Comparison of ENCODE assay signal across 39 cellular contexts in genomic region chr7:16638282-16639265, GRCh38. TPM values are rescaled to one million over a fixed set of nuclear protein-coding genes. Genes with fewer than 3 reads are reported as not detected.
DNase-seq lines count a peak whose midpoint lies in the region; ATAC-seq and TF ChIP-seq lines count a peak whose summit lies in the region.
"Had no signal": no experiment of that assay in that cellular context is flagged by ENCODE, and none has a peak within 500 bp of the region (broad histone marks: within the 10 kb centered on the region; RNA-seq: fewer than 3 reads in every experiment).

No MANE protein-coding gene starts in this region.

- WGBS in heart right ventricle, 2 donors, result 40 to 47% methylated on average over 7 of the region's 7 CpGs
- 18 to 59% methylated on average over 5 to 7 of the region's 7 CpGs for WGBS in gastroesophageal sphincter (ENCODE audit: low coverage in 1 of 2), 2 donors

- POLR2A ChIA-PET in WTC11 (lab: Charles Lee), result no interaction called here

- in situ Hi-C loops in gastrocnemius medialis (cut with MboI; ENCODE audit: low sequenced_read_pairs in 4 of 4), result no loop called here

- no peak for DNase-seq in heart right ventricle
- DNase-seq in Right ventricle myocardium inferior (ENCODE audit: missing footprints), result no peak
- no peak for DNase-seq in WTC11 (ENCODE audit: low spot score)
- no peak for DNase-seq in gastrocnemius medialis
- DNase-seq in epidermal melanocyte (ENCODE audit: insufficient read length, low spot score), result no peak
- DNase-seq in NCI-H2196 treated with DMSO at 0.1 percent for 48 hours (lab: John Stamatoyannopoulos, UW; ENCODE audit: unreplicated experiment), result no peak
- no peak for DNase-seq in left colon
- DNase-seq: activated CD4-positive, alpha-beta T cell treated with anti-CD3 and anti-CD28 coated beads, Interleukin-2, amount 50 U/mL, for 1 hour; activated CD4-positive, CD25-positive, alpha-beta regulatory T cell; activated gamma-delta T cell treated with Interleukin-2 at 50 U/mL for 16 hours; activated naive CD8-positive, alpha-beta T cell treated with anti-CD3 and anti-CD28 coated beads, Interleukin-2, amount 10 ng/mL, durations not matched to agents 7 days and 5 days; activated T-cell treated with anti-CD3 and anti-CD28 coated beads, Interleukin-2, amount 50 U/mL, for 4 hours; aorta; CD4-positive, CD25-positive, alpha-beta regulatory T cell; cortex of kidney; DMS79 treated with DMSO at 0.1 percent for 48 hours; effector memory CD4-positive, alpha-beta T cell; erythroblast; foreskin keratinocyte; GF-D8; H9; hypothalamus; immature natural killer cell; Karpas-422; NCI-H1417; NCI-H2029 treated with DMSO at 0.1 percent for 48 hours; NCI-H226; NCI-H526 treated with DMSO at 0.1 percent for 48 hours; NK-92 treated with Interleukin-12 subunit alpha and Interleukin-12 subunit beta, amount 100 ng/mL, for 24 hours; nucleus accumbens; PC-3; stimulated activated naive CD4-positive, alpha-beta T cell; upper lobe of left lung had no signal

- H3K9me3 Mint-ChIP-seq in WTC11, result no peaks in the 10 kb centered on the region
- H3K9me3 Mint-ChIP-seq: activated naive CD8-positive, alpha-beta T cell treated with anti-CD3 and anti-CD28 coated beads, Interleukin-2, amount 10 ng/mL, durations not matched to agents 7 days and 5 days; activated T-cell treated with anti-CD3 and anti-CD28 coated beads, Interleukin-2, amount 50 U/mL, for 4 hours; CD4-positive, CD25-positive, alpha-beta regulatory T cell; H9; immature natural killer cell; T-helper 1 cell treated with Interleukin-12 subunit alpha and Interleukin-12 subunit beta and Interleukin-4 antibody, amounts not matched to agents 30 μg/mL and 1 μg/mL, for 36 hours had no signal

- intact Hi-C loops in heart right ventricle (cut with DNase I) (loop anchor here in 1 of 10 donors (10.0 kb wide), 1 partner anchor 56 kb away; no protein-coding TSS in a partner anchor), Right ventricle myocardium inferior (cut with DNase I) (loop anchor here (5.0 kb wide), 1 partner anchor 34 kb away; no protein-coding TSS in a partner anchor), gastrocnemius medialis (cut with DNase I; ENCODE audit: low total_unique reads) (no loop called here), left colon (cut with DNase I, micrococcal nuclease) (no loop called here)

- TF ChIP-seq CTCF in heart right ventricle (IDR thresholded peaks at IDR 0.05) (no peak), WTC11 (IDR thresholded peaks at IDR 0.05) (no peak), gastroesophageal sphincter (IDR thresholded peaks at IDR 0.05) (no peak), gastrocnemius medialis (IDR thresholded peaks at IDR 0.05 in 4 of 5, conservative IDR thresholded peaks at IDR 0.05 in 1 of 5) (no peak)

- H3K27ac ChIP-seq in heart right ventricle (peak overlapping the region in 8 of 10 donors; percentile 4 to 72 (median 39)), gastroesophageal sphincter (peak overlapping the region in 3 of 4 donors; percentile 16 to 63 (median 47)), gastrocnemius medialis (peak overlapping the region; percentile 6 to 62 (median 38))
- H3K27ac ChIP-seq: foreskin keratinocyte, prostate gland, suprapubic skin, upper lobe of left lung had no signal

- H3K36me3 ChIP-seq in heart right ventricle, result peaks cover 0 to 28% (median 0%) of the 10 kb centered on the region in 9 donors
- no peaks in the 10 kb centered on the region for H3K36me3 ChIP-seq in gastroesophageal sphincter
- no peaks in the 10 kb centered on the region for H3K36me3 ChIP-seq in gastrocnemius medialis
- H3K36me3 ChIP-seq: prostate gland, suprapubic skin, upper lobe of left lung had no signal

- H3K27me3 ChIP-seq in heart right ventricle, result no peaks in the 10 kb centered on the region
- H3K27me3 ChIP-seq in gastroesophageal sphincter, result no peaks in the 10 kb centered on the region
- no peaks in the 10 kb centered on the region for H3K27me3 ChIP-seq in gastrocnemius medialis
- H3K27me3 ChIP-seq: foreskin keratinocyte, suprapubic skin, upper lobe of left lung had no signal

- H3K27me3 Mint-ChIP-seq in WTC11 (ENCODE audit: low read depth), result no peaks in the 10 kb centered on the region
- H3K27me3 Mint-ChIP-seq: activated naive CD8-positive, alpha-beta T cell treated with anti-CD3 and anti-CD28 coated beads, Interleukin-2, amount 10 ng/mL, durations not matched to agents 7 days and 5 days; CD4-positive, CD25-positive, alpha-beta regulatory T cell had no signal

- H3K4me3 Mint-ChIP-seq in WTC11, result no peak overlapping the region
- H3K4me3 Mint-ChIP-seq: activated naive CD8-positive, alpha-beta T cell treated with anti-CD3 and anti-CD28 coated beads, Interleukin-2, amount 10 ng/mL, durations not matched to agents 7 days and 5 days; activated T-cell treated with anti-CD3 and anti-CD28 coated beads, Interleukin-2, amount 50 U/mL, for 4 hours; CD4-positive, CD25-positive, alpha-beta regulatory T cell; H9; immature natural killer cell; T-helper 1 cell treated with Interleukin-12 subunit alpha and Interleukin-12 subunit beta and Interleukin-4 antibody, amounts not matched to agents 30 μg/mL and 1 μg/mL, for 36 hours had no signal

- H3K4me1 ChIP-seq in heart right ventricle, result peaks cover 5 to 88% (median 51%) of the 10 kb centered on the region in 9 donors
- peaks cover 4 to 93% (median 10%) of the 10 kb centered on the region in 3 donors for H3K4me1 ChIP-seq in gastroesophageal sphincter
- peaks cover 61 to 71% of the 10 kb centered on the region in 2 donors for H3K4me1 ChIP-seq in gastrocnemius medialis
- H3K4me1 ChIP-seq: foreskin keratinocyte, prostate gland had no signal

- no peaks in the 10 kb centered on the region for H3K9me3 ChIP-seq in heart right ventricle
- no peaks in the 10 kb centered on the region for H3K9me3 ChIP-seq in gastroesophageal sphincter
- H3K9me3 ChIP-seq in gastrocnemius medialis, result no peaks in the 10 kb centered on the region
- H3K9me3 ChIP-seq: prostate gland, suprapubic skin, upper lobe of left lung had no signal

- ATAC-seq in heart right ventricle (peak in 6 of 8 donors; percentile 19 to 63 (median 26)), Right ventricle myocardium inferior (no peak), WTC11 (peak; percentile 65), gastroesophageal sphincter (no peak), gastrocnemius medialis (no peak), left colon (no peak)
- ATAC-seq: activated T-cell treated with anti-CD3 and anti-CD28 coated beads, Interleukin-2, amount 50 U/mL, for 4 hours; foreskin keratinocyte; PC-3; SK-N-SH treated with all-trans-retinoic acid at 6 μM for 48 hours had no signal

- TF ChIP-seq POLR2A in gastroesophageal sphincter (IDR thresholded peaks at IDR 0.05), result no peak
- TF ChIP-seq POLR2A in gastrocnemius medialis (IDR thresholded peaks at IDR 0.05), result no peak

- H3K36me3 Mint-ChIP-seq in WTC11, result no peaks in the 10 kb centered on the region

- no peak for TF ChIP-seq EP300 in gastroesophageal sphincter (IDR thresholded peaks at IDR 0.05)

- no peak overlapping the region for H3K4me3 ChIP-seq in heart right ventricle
- no peak overlapping the region for H3K4me3 ChIP-seq in gastroesophageal sphincter
- no peak overlapping the region for H3K4me3 ChIP-seq in gastrocnemius medialis
- H3K4me3 ChIP-seq: prostate gland, smooth muscle cell, suprapubic skin, upper lobe of left lung had no signal

- peaks cover 26% of the 10 kb centered on the region for H3K4me1 Mint-ChIP-seq in WTC11

- H3K27ac Mint-ChIP-seq in WTC11, result peak overlapping the region; percentile 71
- H3K27ac Mint-ChIP-seq: activated naive CD8-positive, alpha-beta T cell treated with anti-CD3 and anti-CD28 coated beads, Interleukin-2, amount 10 ng/mL, durations not matched to agents 7 days and 5 days; CD4-positive, CD25-positive, alpha-beta regulatory T cell; immature natural killer cell; T-helper 1 cell treated with Interleukin-12 subunit alpha and Interleukin-12 subunit beta and Interleukin-4 antibody, amounts not matched to agents 30 μg/mL and 1 μg/mL, for 36 hours had no signal

- CTCF ChIA-PET in WTC11 (lab: Charles Lee), result no interaction called here

TF ChIP-seq in WTC11, 78 proteins besides CTCF, POLR2A, EP300 and RAD21 (continues in another document):
- TF ChIP-seq, protein P1, sequence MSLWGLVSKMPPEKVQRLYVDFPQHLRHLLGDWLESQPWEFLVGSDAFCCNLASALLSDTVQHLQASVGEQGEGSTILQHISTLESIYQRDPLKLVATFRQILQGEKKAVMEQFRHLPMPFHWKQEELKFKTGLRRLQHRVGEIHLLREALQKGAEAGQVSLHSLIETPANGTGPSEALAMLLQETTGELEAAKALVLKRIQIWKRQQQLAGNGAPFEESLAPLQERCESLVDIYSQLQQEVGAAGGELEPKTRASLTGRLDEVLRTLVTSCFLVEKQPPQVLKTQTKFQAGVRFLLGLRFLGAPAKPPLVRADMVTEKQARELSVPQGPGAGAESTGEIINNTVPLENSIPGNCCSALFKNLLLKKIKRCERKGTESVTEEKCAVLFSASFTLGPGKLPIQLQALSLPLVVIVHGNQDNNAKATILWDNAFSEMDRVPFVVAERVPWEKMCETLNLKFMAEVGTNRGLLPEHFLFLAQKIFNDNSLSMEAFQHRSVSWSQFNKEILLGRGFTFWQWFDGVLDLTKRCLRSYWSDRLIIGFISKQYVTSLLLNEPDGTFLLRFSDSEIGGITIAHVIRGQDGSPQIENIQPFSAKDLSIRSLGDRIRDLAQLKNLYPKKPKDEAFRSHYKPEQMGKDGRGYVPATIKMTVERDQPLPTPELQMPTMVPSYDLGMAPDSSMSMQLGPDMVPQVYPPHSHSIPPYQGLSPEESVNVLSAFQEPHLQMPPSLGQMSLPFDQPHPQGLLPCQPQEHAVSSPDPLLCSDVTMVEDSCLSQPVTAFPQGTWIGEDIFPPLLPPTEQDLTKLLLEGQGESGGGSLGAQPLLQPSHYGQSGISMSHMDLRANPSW (CRISPR knock-in tag; conservative IDR thresholded peaks at IDR 0.05; ENCODE audit: low read depth), result no peak
- no peak for TF ChIP-seq JUN (CRISPR knock-in tag; IDR thresholded peaks at IDR 0.05)
- TF ChIP-seq ELF4 (CRISPR knock-in tag; IDR thresholded peaks at IDR 0.05; ENCODE audit: low read depth), result no peak
- no peak for TF ChIP-seq GTF2I (CRISPR knock-in tag; conservative IDR thresholded peaks at IDR 0.05)

RNA-seq across cellular contexts. Expression of gene ANKMY2, which starts 7.0 kb away (rescaled TPM):
- total RNA-seq in heart right ventricle (10 to 100 TPM; 21.1 to 46.7 (median 35.8) TPM), Right ventricle myocardium inferior (21.9 TPM), WTC11 (2021) (12.0 to 13.6 TPM (median 13.0 TPM) in 3 replicates), gastroesophageal sphincter (10 to 100 TPM; 13.2 to 37.9 (median 25.3) TPM), gastrocnemius medialis (10 to 100 TPM in 1 of 4 donors, 1 to 10 TPM in 3; 7.9 to 16.2 (median 8.6) TPM), left colon (10 to 100 TPM; 22.8 to 27.5 TPM)
- 10 to 100 TPM; 10.7 to 13.3 TPM for polyA plus RNA-seq in heart right ventricle

RNA-seq across cellular contexts. Expression of gene BZW2, which starts 7.4 kb away (rescaled TPM):
- total RNA-seq in heart right ventricle, result 100 to 1,000 TPM; 231 to 470 (median 351) TPM
- polyA plus RNA-seq in heart right ventricle, result 100 to 1,000 TPM; 147 to 177 TPM
- 369 TPM for total RNA-seq in Right ventricle myocardium inferior
- 100.0 to 105 TPM (median 104 TPM) in 3 replicates for total RNA-seq in WTC11 (2021)
- 10 to 100 TPM; 43.6 to 82.4 (median 64.8) TPM for total RNA-seq in gastroesophageal sphincter
- total RNA-seq in gastrocnemius medialis, result 100 to 1,000 TPM in 3 of 4 donors, 10 to 100 TPM in 1; 86.6 to 145 (median 123) TPM
- total RNA-seq in left colon, result 10 to 100 TPM; 52.9 to 62.3 TPM

Comparison
In these comparisons a context has a peak if more than half of its experiments do, and no peak if none do; other contexts are left out.
1. ATAC-seq: peak in heart right ventricle (6 of 8) and WTC11 (single experiment); none in Right ventricle myocardium inferior (single experiment), gastroesophageal sphincter (single experiment), gastrocnemius medialis (0 of 2) and left colon (single experiment).
2. Peak in every context shown above with its lines, with median percentiles within 50 percentile points of each other: H3K27ac ChIP-seq.